1 cellular context compared by ENCODE assay signal in genomic region chr17:62781356-62781755, GRCh38.
TF ChIP-seq lines count a peak whose summit lies in the region.

No MANE protein-coding gene starts in this region.

TF ChIP-seq in GM23338, 12 proteins besides CTCF, POLR2A, EP300 and RAD21 (continued from another document):
- TF ChIP-seq STAT1 (IDR thresholded peaks at IDR 0.05; ENCODE audit: unreplicated experiment) (no peak), JUNB (IDR thresholded peaks at IDR 0.05; ENCODE audit: unreplicated experiment) (no peak), EZH2 (IDR thresholded peaks at IDR 0.05; ENCODE audit: low read depth, unreplicated experiment) (no peak), ETS1 (IDR thresholded peaks at IDR 0.05) (no peak), ZNF114 (CRISPR knock-in tag; IDR thresholded peaks at IDR 0.05) (no peak), EZH2phosphoT487 (IDR thresholded peaks at IDR 0.05; ENCODE audit: unreplicated experiment) (no peak), POLR2AphosphoS5 (IDR thresholded peaks at IDR 0.05; ENCODE audit: low read depth) (no peak), CREB1 (CRISPR knock-in tag; IDR thresholded peaks at IDR 0.05; ENCODE audit: low read depth) (no peak), REST (IDR thresholded peaks at IDR 0.05; ENCODE audit: unreplicated experiment) (no peak)
TF ChIP-seq in GM23338: peak in this region for 0.
